10 cellular contexts compared by ENCODE assay signal in the genomic region with DNA sequence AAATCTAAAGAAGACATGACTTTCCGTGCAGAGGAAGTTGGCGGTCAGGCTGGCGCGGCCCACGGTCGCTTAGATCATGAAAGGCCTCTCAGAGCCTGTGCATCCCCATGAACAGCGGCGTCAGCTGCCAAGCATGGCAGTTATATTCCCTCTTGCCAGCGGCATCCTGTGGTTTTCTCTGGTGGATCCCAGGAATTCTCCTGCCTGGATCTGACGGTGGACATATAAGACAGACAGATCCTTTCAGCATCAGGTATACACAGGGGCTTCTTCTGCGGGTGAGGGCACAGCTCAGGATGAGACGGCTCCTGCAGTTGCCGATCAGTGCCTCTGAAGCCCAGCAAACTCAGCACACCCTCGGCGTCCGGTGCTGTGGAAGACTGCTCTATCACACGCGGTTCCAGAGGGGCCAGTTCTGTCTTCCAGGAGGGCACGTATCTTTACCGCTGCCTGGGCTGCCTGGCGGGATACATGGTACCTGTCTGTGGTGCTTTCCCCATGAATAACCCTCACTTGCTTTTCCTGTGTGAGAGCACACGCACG.
DNase-seq lines count a peak whose midpoint lies in the region; ATAC-seq and TF ChIP-seq lines count a peak whose summit lies in the region.
"Had no signal": no experiment of that assay in that cellular context is flagged by ENCODE, and none has a peak within 500 bp of the region (broad histone marks: within the 10 kb centered on the region; RNA-seq: fewer than 3 reads in every experiment).

No MANE protein-coding gene starts in this region.

- ATAC-seq in CD8-positive, alpha-beta T cell, result peak; percentile 26
- ATAC-seq in omental fat pad (ENCODE audit: low FRiP score) (no peak), HG02588 (IDR thresholded peaks at IDR 0.05; ENCODE audit: unreplicated experiment) (no peak)

- no peaks in the 10 kb centered on the region for H3K27me3 ChIP-seq in CD8-positive, alpha-beta T cell (ENCODE audit: insufficient read depth, low read length)
- H3K27me3 ChIP-seq in ascending aorta, result no peaks in the 10 kb centered on the region
- no peaks in the 10 kb centered on the region for H3K27me3 ChIP-seq in spleen (replicated peaks in 1 of 7)

- CTCF ChIA-PET in CD8-positive, alpha-beta T cell (lab: Charles Lee), result interaction anchor here (1.7 to 2.0 kb wide), 2 partner anchors 158 to 160 kb away, joined by 5 to 7 read pairs; a partner anchor contains a TSS

- no peaks in the 10 kb centered on the region for H3K36me3 ChIP-seq in CD8-positive, alpha-beta T cell (ENCODE audit: insufficient read depth, low read length)
- H3K36me3 ChIP-seq in ascending aorta, result no peaks in the 10 kb centered on the region
- H3K36me3 ChIP-seq in spleen, result no peaks in the 10 kb centered on the region

- H3K36me3 Mint-ChIP-seq in CD8-positive, alpha-beta T cell, result no peaks in the 10 kb centered on the region

- no peak overlapping the region for H3K4me3 ChIP-seq in CD8-positive, alpha-beta T cell (ENCODE audit: low read depth, low read length)
- H3K4me3 ChIP-seq in ascending aorta, result no peak overlapping the region
- H3K4me3 ChIP-seq in spleen, result peak overlapping the region in 1 of 8 donors; percentile 6

- peaks cover 83% of the 10 kb centered on the region for H3K4me1 ChIP-seq in CD8-positive, alpha-beta T cell (ENCODE audit: insufficient read depth, low read length)
- H3K4me1 ChIP-seq in ascending aorta, result peaks cover 6 to 41% of the 10 kb centered on the region in 2 donors
- peaks cover 15 to 77% (median 43%) of the 10 kb centered on the region in 6 donors for H3K4me1 ChIP-seq in spleen

- peak overlapping the region; percentile 64 for H3K4me3 Mint-ChIP-seq in CD8-positive, alpha-beta T cell

- POLR2A ChIA-PET in CD8-positive, alpha-beta T cell (lab: Charles Lee), result interaction anchor here (0.7 to 2.2 kb wide), 3 partner anchors 12 to 160 kb away, joined by 3 to 5 read pairs (median 4); a partner anchor contains a TSS

- intact Hi-C loops in CD8-positive, alpha-beta T cell (cut with DNase I, micrococcal nuclease), result loop anchor here (5.0 kb wide), 7 partner anchors 64 to 239 kb away; a partner anchor contains a TSS
- intact Hi-C loops in ascending aorta (cut with DNase I), result no loop called here
- intact Hi-C loops in spleen (cut with DNase I; ENCODE audit: low total_unique reads), result no loop called here

- no peaks in the 10 kb centered on the region for H3K27me3 Mint-ChIP-seq in CD8-positive, alpha-beta T cell (ENCODE audit: low read depth)

- H3K27ac Mint-ChIP-seq in CD8-positive, alpha-beta T cell, result peak overlapping the region; percentile 91

- DNase-seq in CD8-positive, alpha-beta T cell, result peak in 4 of 7 experiments; percentile 46 to 62 (median 52)
- peak; percentile 54 for DNase-seq in activated CD4-positive, alpha-beta T cell treated with anti-CD3 and anti-CD28 coated beads, Interleukin-2, amount 50 U/mL, for 1 hour
- DNase-seq in ascending aorta (ENCODE audit: low spot score in 2 of 2) (no peak), spleen (no peak), GM03348 (ENCODE audit: low spot score) (no peak), omental fat pad (ENCODE audit: low spot score) (no peak), NCI-H1092 treated with DMSO at 0.1 percent for 48 hours (lab: John Stamatoyannopoulos, UW) (no peak)
- DNase-seq: midbrain, NCI-H1105 had no signal

- no peak for TF ChIP-seq CTCF in CD8-positive, alpha-beta T cell (IDR thresholded peaks at IDR 0.05)
- TF ChIP-seq CTCF in ascending aorta (IDR thresholded peaks at IDR 0.05), result no peak
- no peak for TF ChIP-seq CTCF in spleen (IDR thresholded peaks at IDR 0.05 in 8 of 11, conservative IDR thresholded peaks at IDR 0.05 in 3 of 11)
- no peak for TF ChIP-seq CTCF in omental fat pad (IDR thresholded peaks at IDR 0.05)

- peak overlapping the region; percentile 15 for H3K27ac ChIP-seq in CD8-positive, alpha-beta T cell (ENCODE audit: low read depth, low read length)
- H3K27ac ChIP-seq in ascending aorta (peak overlapping the region; percentile 69 to 73), spleen (peak overlapping the region in 5 of 8 donors; percentile 42 to 60 (median 48))

- WGBS in spleen, 5 donors, result 87 to 94% (median 89%) methylated on average over 22 to 23 of the region's 23 CpGs

- H3K4me1 Mint-ChIP-seq in CD8-positive, alpha-beta T cell (ENCODE audit: low read depth), result peaks cover 73% of the 10 kb centered on the region

- TF ChIP-seq POLR2A in spleen (IDR thresholded peaks at IDR 0.05), result no peak

- H3K9me3 ChIP-seq in CD8-positive, alpha-beta T cell (ENCODE audit: low read length), result no peaks in the 10 kb centered on the region
- H3K9me3 ChIP-seq in ascending aorta (no peaks in the 10 kb centered on the region), spleen (no peaks in the 10 kb centered on the region)

- H3K9me3 Mint-ChIP-seq in CD8-positive, alpha-beta T cell, result no peaks in the 10 kb centered on the region

Comparison
In these comparisons a context has a peak if more than half of its experiments do, and no peak if none do; other contexts are left out.
1. DNase-seq: peak in CD8-positive, alpha-beta T cell (4 of 7) and activated CD4-positive, alpha-beta T cell treated with anti-CD3 and anti-CD28 coated beads, Interleukin-2, amount 50 U/mL, for 1 hour (single experiment); none in ascending aorta (0 of 2), spleen (single experiment), GM03348 (single experiment), omental fat pad (single experiment) and NCI-H1092 treated with DMSO at 0.1 percent for 48 hours (single experiment).
2. H3K27ac ChIP-seq: peak in every context shown above with its lines; median percentile 71 in ascending aorta; 48 in spleen; 15 in CD8-positive, alpha-beta T cell.
3. intact Hi-C loops: an anchor here in CD8-positive, alpha-beta T cell (5.0 kb wide); none called in ascending aorta and spleen.